ENCODE assay signal across 26 cellular contexts in genomic region chr20:1851396-1851795, GRCh38. TPM values are rescaled to one million over a fixed set of nuclear protein-coding genes. Genes with fewer than 3 reads are reported as not detected.
DNase-seq lines count a peak whose midpoint lies in the region; ATAC-seq, FAIRE-seq and TF ChIP-seq lines count a peak whose summit lies in the region.
"Had no signal": no experiment of that assay in that cellular context is flagged by ENCODE, and none has a peak within 500 bp of the region (broad histone marks: within the 10 kb centered on the region; RNA-seq: fewer than 3 reads in every experiment).

No MANE protein-coding gene starts in this region.

- no peak for ATAC-seq in upper lobe of left lung (ENCODE audit: low FRiP score in 2 of 2)
- ATAC-seq: right cardiac atrium, WTC11 had no signal

- H3K27ac Mint-ChIP-seq in T-helper 2 cell treated with Interferon-gamma antibody and Interleukin-4, amounts not matched to agents 5 μg/mL and 100 μg/mL, for 36 hours: peak overlapping the region; percentile 76
- H3K27ac Mint-ChIP-seq: activated T-cell treated with anti-CD3 and anti-CD28 coated beads, Interleukin-2, amount 50 U/mL, for 24 hours; WTC11 had no signal

- H3K9ac ChIP-seq in MM.1S (ENCODE audit: low read length): no peak overlapping the region
- no peak overlapping the region for H3K9ac ChIP-seq in H1 (replicated peaks in 1 of 4; ENCODE audit: extremely low read depth in 1 of 4, low read depth in 3 of 4, low read length in 3 of 4)

- H2BK15ac ChIP-seq in H1 (ENCODE audit: low read length): no peak overlapping the region

- TF ChIP-seq RAD21 in H1 (IDR thresholded peaks at IDR 0.05 in 1 of 2, conservative IDR thresholded peaks at IDR 0.05 in 1 of 2; ENCODE audit: low read depth in 2 of 2, low read length in 2 of 2): no peak

- CTCF ChIA-PET in H1 (lab: Charles Lee; ENCODE audit: partially characterized antibody): interaction anchor here (0.6 to 1.9 kb wide), 9 partner anchors 9 to 357 kb away, joined by 3 to 5 read pairs (median 4); no protein-coding TSS in a partner anchor

- no peaks in the 10 kb centered on the region for H3K9me3 ChIP-seq in MM.1S (replicated peaks; ENCODE audit: insufficient read depth, low read length)
- no peaks in the 10 kb centered on the region for H3K9me3 ChIP-seq in H1 (ENCODE audit: insufficient read depth in 2 of 2, low read depth in 1 of 2, low read length in 1 of 2)
- H3K9me3 ChIP-seq in upper lobe of left lung: no peaks in the 10 kb centered on the region

- H3K27ac ChIP-seq in MM.1S (ENCODE audit: low read length) (peak overlapping the region; percentile 53; the same call in 1 of the 2 replicates), H1 (ENCODE audit: low read depth, low read length) (no peak overlapping the region), upper lobe of left lung (peak overlapping the region; percentile 10 to 37 (median 16))
- H3K27ac ChIP-seq: left ventricle myocardium inferior had no signal

- POLR2A ChIA-PET in H1 (lab: Charles Lee; ENCODE audit: partially characterized antibody): interaction anchor here (0.8 kb wide), 1 partner anchor 1925 kb away, joined by 5 read pairs; no protein-coding TSS in a partner anchor

- peaks cover 11% of the 10 kb centered on the region for H3K4me1 Mint-ChIP-seq in T-helper 2 cell treated with Interferon-gamma antibody and Interleukin-4, amounts not matched to agents 5 μg/mL and 100 μg/mL, for 36 hours (ENCODE audit: low read depth)

- no peak overlapping the region for H3K23ac ChIP-seq in H1 (ENCODE audit: insufficient read length)

- no peaks in the 10 kb centered on the region for H3K27me3 ChIP-seq in MM.1S (replicated peaks; ENCODE audit: insufficient read depth, low read length)
- H3K27me3 ChIP-seq in H1 (replicated peaks in 1 of 4; ENCODE audit: control insufficient read depth in 3 of 4, extremely low read depth in 1 of 4, insufficient read depth in 3 of 4, low read length in 3 of 4): no peaks in the 10 kb centered on the region
- H3K27me3 ChIP-seq in upper lobe of left lung: no peaks in the 10 kb centered on the region

- H2BK120ac ChIP-seq in H1 (replicated peaks; ENCODE audit: low read depth, low read length): no peak overlapping the region

- TF ChIP-seq CTCF in MM.1S (IDR thresholded peaks at IDR 0.05; ENCODE audit: low read length) (no peak), H1 (IDR thresholded peaks at IDR 0.05; ENCODE audit: control extremely low read depth in 1 of 3, insufficient read depth in 1 of 3, low read depth in 1 of 3, low read length in 3 of 3) (no peak), upper lobe of left lung (IDR thresholded peaks at IDR 0.05) (no peak)

- no peaks in the 10 kb centered on the region for H3K9me2 ChIP-seq in MM.1S (replicated peaks; ENCODE audit: insufficient read depth, low read length)

- no peaks in the 10 kb centered on the region for H3K36me3 Mint-ChIP-seq in T-helper 2 cell treated with Interferon-gamma antibody and Interleukin-4, amounts not matched to agents 5 μg/mL and 100 μg/mL, for 36 hours (ENCODE audit: low read depth)
- H3K36me3 Mint-ChIP-seq: WTC11 had no signal

- H3K4me2 ChIP-seq in MM.1S (ENCODE audit: low read depth, low read length) (no peak overlapping the region), H1 (ENCODE audit: insufficient read depth in 1 of 2, low read depth in 2 of 2, low read length in 2 of 2) (no peak overlapping the region)
- H3K4me2 ChIP-seq: smooth muscle cell had no signal

- no peaks in the 10 kb centered on the region for H3K9me3 Mint-ChIP-seq in T-helper 2 cell treated with Interferon-gamma antibody and Interleukin-4, amounts not matched to agents 5 μg/mL and 100 μg/mL, for 36 hours
- H3K9me3 Mint-ChIP-seq: activated T-cell treated with anti-CD3 and anti-CD28 coated beads, Interleukin-2, amount 50 U/mL, for 24 hours had no signal

- no peak for TF ChIP-seq POLR2A in H1 (IDR thresholded peaks at IDR 0.05; ENCODE audit: control extremely low read depth in 1 of 2, low read depth in 2 of 2, low read length in 2 of 2)
- no peak for TF ChIP-seq POLR2A in upper lobe of left lung (IDR thresholded peaks at IDR 0.05)

- no peak overlapping the region for H2BK5ac ChIP-seq in H1 (ENCODE audit: low read depth, low read length)

- H3K79me2 ChIP-seq in MM.1S (ENCODE audit: low read length): no peaks in the 10 kb centered on the region
- H3K79me2 ChIP-seq in H1 (ENCODE audit: control insufficient read depth in 1 of 2, insufficient read depth in 2 of 2, low read length in 2 of 2): no peaks in the 10 kb centered on the region

- H3K14ac ChIP-seq in H1 (ENCODE audit: insufficient read length): no peak overlapping the region

- no peak for DNase-seq in T-helper 2 cell treated with Interferon-gamma antibody and Interleukin-4, amounts not matched to agents 5 μg/mL and 100 μg/mL, for 36 hours (ENCODE audit: low spot score)
- DNase-seq in T-helper 2 cell (no peak), MM.1S (no peak), H1 (ENCODE audit: low read depth in 1 of 2, low spot score in 2 of 2) (no peak), upper lobe of left lung (no peak), cerebellar nuclear complex (lab: John Stamatoyannopoulos, UW) (no peak), NCI-H1092 (lab: John Stamatoyannopoulos, UW) (no peak)
- no peak for DNase-seq in stimulated activated naive CD4-positive, alpha-beta T cell treated with Interleukin-2 at 50 U/mL for 16 hours (lab: John Stamatoyannopoulos, UW)
- DNase-seq: 8988T; activated CD4-positive, alpha-beta T cell treated with anti-CD3 and anti-CD28 coated beads, Interleukin-2, amount 10 ng/mL, durations not matched to agents 7 days and 5 days; activated gamma-delta T cell; activated T-cell treated with anti-CD3 and anti-CD28 coated beads, Interleukin-2, amount 50 U/mL, for 24 hours; caudate nucleus; cortex of kidney; DMS 273 treated with DMSO at 0.1 percent for 48 hours; glutamatergic neuron; islet precursor cell; left ventricle myocardium inferior; NCI-H2107; right cardiac atrium; stimulated activated CD4-positive, alpha-beta T cell treated with anti-CD3 and anti-CD28 coated beads, Interleukin-2, amount 100 ng/mL, for 24 hours; stimulated activated CD8-positive, alpha-beta memory T cell treated with anti-CD3 and anti-CD28 coated beads, Interleukin-4, amount 100 ng/mL, for 48 hours; trophoblast cell had no signal

- H4K5ac ChIP-seq in H1 (ENCODE audit: insufficient read length, low read depth, low read length): no peak overlapping the region

- WGBS in H1 (ENCODE audit: extremely low coverage in 1 of 2, insufficient coverage in 1 of 2, insufficient read length in 1 of 2, insufficient replicate concordance in 2 of 2, low coverage in 1 of 2, low lambda C conversion rate in 2 of 2, missing lambda C conversion rate in 1 of 2), 2 experiments: 81% methylated on average over 2 of the region's 2 CpGs; no CpG with 5 or more reads in 1 of the 2 experiments
- 78 to 81% methylated on average over 2 of the region's 2 CpGs for WGBS in upper lobe of left lung, 2 donors

- no peaks in the 10 kb centered on the region; the same call in 1 of the 2 replicates for H3K23me2 ChIP-seq in H1 (ENCODE audit: low read depth, low read length)

- no peaks in the 10 kb centered on the region for H3K79me1 ChIP-seq in H1 (ENCODE audit: low read depth, low read length)

- no peak overlapping the region for H3K4me3 Mint-ChIP-seq in T-helper 2 cell treated with Interferon-gamma antibody and Interleukin-4, amounts not matched to agents 5 μg/mL and 100 μg/mL, for 36 hours
- H3K4me3 Mint-ChIP-seq: activated CD4-positive, alpha-beta T cell treated with anti-CD3 and anti-CD28 coated beads, Interleukin-2, amount 10 ng/mL, durations not matched to agents 7 days and 5 days; activated T-cell treated with anti-CD3 and anti-CD28 coated beads, Interleukin-2, amount 50 U/mL, for 24 hours; WTC11 had no signal

- H3F3A ChIP-seq in MM.1S (ENCODE audit: insufficient read depth, low read length): peaks cover 9% of the 10 kb centered on the region; the same call in 1 of the 2 replicates

- H2AFZ ChIP-seq in MM.1S (ENCODE audit: low read length) (no peak overlapping the region), H1 (ENCODE audit: low read length) (no peak overlapping the region)

- H2AK5ac ChIP-seq in H1 (ENCODE audit: low read depth, low read length): no peak overlapping the region

- peaks cover 2% of the 10 kb centered on the region for H3K27me3 Mint-ChIP-seq in T-helper 2 cell treated with Interferon-gamma antibody and Interleukin-4, amounts not matched to agents 5 μg/mL and 100 μg/mL, for 36 hours (ENCODE audit: low read depth)

- H3K4me1 ChIP-seq in MM.1S (ENCODE audit: low read length) (peaks cover 18% of the 10 kb centered on the region), H1 (replicated peaks in 1 of 4; ENCODE audit: control insufficient read depth in 3 of 4, insufficient read depth in 4 of 4, low read length in 3 of 4) (peaks cover 0 to 7% (median 0%) of the 10 kb centered on the region in 4 experiments; a peak in 2 of 7 replicates), upper lobe of left lung (no peaks in the 10 kb centered on the region)
- H3K4me1 ChIP-seq: left ventricle myocardium inferior had no signal

- no peaks in the 10 kb centered on the region for H3K36me3 ChIP-seq in MM.1S (replicated peaks; ENCODE audit: insufficient read depth, low read length)
- H3K36me3 ChIP-seq in H1 (ENCODE audit: control insufficient read depth in 2 of 4, insufficient read depth in 4 of 4, low read length in 3 of 4): no peaks in the 10 kb centered on the region
- no peaks in the 10 kb centered on the region for H3K36me3 ChIP-seq in upper lobe of left lung
- H3K36me3 ChIP-seq: left ventricle myocardium inferior had no signal

- no peaks in the 10 kb centered on the region for H4K20me1 ChIP-seq in MM.1S (ENCODE audit: insufficient read depth, low read length)
- H4K20me1 ChIP-seq in H1 (replicated peaks in 1 of 2; ENCODE audit: control insufficient read depth in 1 of 2, insufficient read depth in 2 of 2, low read length in 2 of 2): no peaks in the 10 kb centered on the region

- TF ChIP-seq EP300 in H1 (IDR thresholded peaks at IDR 0.05; ENCODE audit: borderline replicate concordance in 1 of 2, low read depth in 2 of 2, low read length in 2 of 2): no peak
- no peak for TF ChIP-seq EP300 in upper lobe of left lung (IDR thresholded peaks at IDR 0.05)

- no peak overlapping the region for H3K56ac ChIP-seq in H1 (replicated peaks; ENCODE audit: insufficient read length, low read depth, low read length)

- no peak overlapping the region for H4K91ac ChIP-seq in H1 (replicated peaks; ENCODE audit: insufficient read length, low read length)

- H2BK20ac ChIP-seq in H1 (ENCODE audit: low read length): no peak overlapping the region

- no peak for FAIRE-seq in H1 (lab: Jason Lieb, UNC)
- FAIRE-seq: H54 had no signal

- H3K4ac ChIP-seq in H1 (replicated peaks; ENCODE audit: insufficient read length, low read depth, low read length): no peak overlapping the region

- no peak overlapping the region for H3K18ac ChIP-seq in H1 (ENCODE audit: extremely low read depth, low read length)

- no peak overlapping the region for H3K4me3 ChIP-seq in MM.1S (ENCODE audit: low read length)
- no peak overlapping the region for H3K4me3 ChIP-seq in H1 (ENCODE audit: extremely low read depth in 1 of 4, insufficient read depth in 2 of 4, low read depth in 3 of 4, low read length in 4 of 4)
- no peak overlapping the region for H3K4me3 ChIP-seq in upper lobe of left lung
- H3K4me3 ChIP-seq: left ventricle myocardium inferior, smooth muscle cell had no signal

- no peak overlapping the region for H4K8ac ChIP-seq in H1 (ENCODE audit: extremely low read depth, insufficient read depth, low read length)

- no peak overlapping the region for H2BK12ac ChIP-seq in H1 (ENCODE audit: low read depth, low read length)

RNA-seq across cellular contexts. Expression of gene SIRPA, which starts 43.8 kb away (rescaled TPM):
- total RNA-seq in H1 (2021; fragmentation: NEBNext Ultra II Directional; extraction: Animal tissue kit (Norgen Biotek cat#: 25700)): 4.3 and 4.4 TPM in 2 replicates
- polyA plus RNA-seq in H1 (2011; rRNA removed): 3.9 and 5.7 TPM in 2 replicates
- 3.2 TPM for polyA plus RNA-seq in H1 (2011; cell fraction: cytosol; rRNA removed)
- 6.7 TPM for polyA plus RNA-seq in H1 (2011; cell fraction: nucleus; rRNA removed)
- polyA plus RNA-seq in H1 (2012, experiment 1 of 2): 4.9 to 6.1 TPM (median 5.2 TPM) in 4 replicates
- polyA plus RNA-seq in H1 (2012, experiment 2 of 2): 4.8 TPM
- 2.9 TPM for polyA plus RNA-seq in H1 (2013, experiment 1 of 2)
- polyA plus RNA-seq in H1 (2013, experiment 2 of 2): 3.1 TPM
- 3.2 and 3.4 TPM in 2 replicates for polyA minus RNA-seq in H1 (2011; rRNA and poly(A)+ RNA removed)
- polyA minus RNA-seq in H1 (2011; cell fraction: cytosol; rRNA and poly(A)+ RNA removed): 3.3 TPM
- polyA minus RNA-seq in H1 (2011; cell fraction: nucleus; rRNA and poly(A)+ RNA removed): 3.0 TPM
- 100 to 1,000 TPM in 1 of 6 donors, 10 to 100 TPM in 5; 36.3 to 119 (median 60.4) TPM for total RNA-seq in upper lobe of left lung
- total RNA-seq: activated CD4-positive, alpha-beta T cell treated with anti-CD3 and anti-CD28 coated beads, Interleukin-2, amount 10 ng/mL, durations not matched to agents 7 days and 5 days had no signal
